In the genomic region with DNA sequence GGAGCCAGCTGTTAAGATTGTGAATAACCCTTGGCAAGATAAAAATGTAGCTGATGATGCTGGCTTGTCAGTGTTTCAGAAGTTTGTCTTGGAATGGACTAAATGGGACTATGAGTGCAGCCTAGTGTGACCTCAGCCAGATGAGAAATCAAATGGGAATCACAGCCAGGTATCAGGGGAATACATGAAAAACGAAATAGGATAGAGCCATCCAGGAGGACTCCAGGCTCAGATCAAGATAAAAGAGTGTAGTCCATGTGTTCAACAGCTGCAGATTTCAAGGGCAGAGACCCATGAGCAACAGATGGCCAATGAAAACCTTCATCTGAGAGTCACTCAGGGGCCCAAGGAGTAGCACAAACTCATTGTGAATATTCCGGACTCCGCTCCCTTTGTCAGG, we compare ENCODE assay signal across 17 cellular contexts.
"Had no signal": no experiment of that assay in that cellular context is flagged by ENCODE, and none has a peak within 500 bp of the region (broad histone marks: within the 10 kb centered on the region; RNA-seq: fewer than 3 reads in every experiment).

No MANE protein-coding gene starts in this region.

- H3K4me1 Mint-ChIP-seq: activated naive CD8-positive, alpha-beta T cell treated with anti-CD3 and anti-CD28 coated beads for 36 hours; T-cell had no signal

- H3K9me3 ChIP-seq: gastrocnemius medialis, prostate gland, right lobe of liver, thyroid gland had no signal

- H3K27ac Mint-ChIP-seq: activated naive CD8-positive, alpha-beta T cell treated with anti-CD3 and anti-CD28 coated beads for 36 hours; activated T-helper 1 cell treated with anti-CD3 and anti-CD28 coated beads, Interleukin-12 subunit alpha, Interleukin-12 subunit beta, Interleukin-2, Interleukin-4 antibody, amounts not matched to agents 30 ng/mL and 10 ng/mL and 1 ng/mL, durations not matched to agents 14 hours and 24 hours and 36 hours; dendritic cell treated with granulocyte-macrophage colony-stimulating factor and Interleukin-4, amounts not matched to agents 40 ng/mL and 50 ng/mL, for 4 days; effector memory CD8-positive, alpha-beta T cell; nephron progenitor cell; T-cell had no signal

- DNase-seq: activated CD4-positive, CD25-positive, alpha-beta regulatory T cell treated with anti-CD3 and anti-CD28 coated beads, Interleukin-2, amount 50 U/mL, for 72 hours; activated naive CD8-positive, alpha-beta T cell treated with anti-CD3 and anti-CD28 coated beads for 36 hours; cerebellar nuclear complex; effector memory CD8-positive, alpha-beta T cell; gastrocnemius medialis; nephron progenitor cell; right lobe of liver; stimulated activated CD4-positive, alpha-beta T cell treated with anti-CD3 and anti-CD28 coated beads, Interleukin-1b, Interleukin-23, amount 100 ng/mL, for 48 hours; T-cell; T-helper 9 cell; thyroid gland had no signal

- H3K36me3 Mint-ChIP-seq: activated naive CD8-positive, alpha-beta T cell treated with anti-CD3 and anti-CD28 coated beads for 36 hours; T-cell had no signal

- H3K4me3 ChIP-seq: gastrocnemius medialis, hepatocyte, prostate gland, right lobe of liver, thyroid gland had no signal

- H3K36me3 ChIP-seq: gastrocnemius medialis, prostate gland, right lobe of liver, thyroid gland had no signal

- H3K27me3 ChIP-seq: gastrocnemius medialis, hepatocyte, right lobe of liver, thyroid gland had no signal

- H3K4me1 ChIP-seq: gastrocnemius medialis, prostate gland, right lobe of liver, thyroid gland had no signal

- H3K27ac ChIP-seq: epithelial cell of prostate, gastrocnemius medialis, hepatocyte, prostate gland, right lobe of liver, thyroid gland had no signal

- H3K9me3 Mint-ChIP-seq: activated T-helper 1 cell treated with anti-CD3 and anti-CD28 coated beads, Interleukin-12 subunit alpha, Interleukin-12 subunit beta, Interleukin-2, Interleukin-4 antibody, amounts not matched to agents 30 ng/mL and 10 ng/mL and 1 ng/mL, durations not matched to agents 14 hours and 24 hours and 36 hours; dendritic cell treated with granulocyte-macrophage colony-stimulating factor and Interleukin-4, amounts not matched to agents 40 ng/mL and 50 ng/mL, for 4 days had no signal

- H3K27me3 Mint-ChIP-seq: activated naive CD8-positive, alpha-beta T cell treated with anti-CD3 and anti-CD28 coated beads for 36 hours; dendritic cell treated with granulocyte-macrophage colony-stimulating factor and Interleukin-4, amounts not matched to agents 40 ng/mL and 50 ng/mL, for 4 days; effector memory CD8-positive, alpha-beta T cell; T-cell had no signal

- ATAC-seq: effector memory CD8-positive, alpha-beta T cell; gastrocnemius medialis; left lobe of liver; right lobe of liver; T-cell had no signal

- H3K4me3 Mint-ChIP-seq: activated naive CD8-positive, alpha-beta T cell treated with anti-CD3 and anti-CD28 coated beads for 36 hours; activated T-helper 1 cell treated with anti-CD3 and anti-CD28 coated beads, Interleukin-12 subunit alpha, Interleukin-12 subunit beta, Interleukin-2, Interleukin-4 antibody, amounts not matched to agents 30 ng/mL and 10 ng/mL and 1 ng/mL, durations not matched to agents 14 hours and 24 hours and 36 hours; dendritic cell treated with granulocyte-macrophage colony-stimulating factor and Interleukin-4, amounts not matched to agents 40 ng/mL and 50 ng/mL, for 4 days; effector memory CD8-positive, alpha-beta T cell; nephron progenitor cell; T-cell had no signal
